Comparison of ENCODE assay signal across 22 cellular contexts in the genomic region with DNA sequence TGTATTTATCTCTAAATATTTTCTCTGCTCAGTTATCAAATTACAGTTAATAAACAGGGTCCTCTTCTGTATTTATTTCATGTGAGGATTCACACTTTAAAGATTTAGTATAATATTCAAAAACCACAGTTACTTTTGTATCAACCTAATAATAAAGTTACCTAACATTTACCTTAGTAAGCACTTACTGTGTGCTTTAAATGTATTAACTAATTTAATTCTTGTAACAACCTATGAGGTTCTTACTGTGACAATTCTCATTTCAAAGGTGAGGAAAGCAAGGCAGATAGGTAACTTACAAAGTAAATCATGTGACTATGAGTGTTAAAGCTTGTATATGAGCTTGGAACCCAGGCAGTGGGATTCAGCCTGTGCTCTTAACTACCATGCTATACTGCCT. TPM values are rescaled to one million over a fixed set of nuclear protein-coding genes. Genes with fewer than 3 reads are reported as not detected.
DNase-seq lines count a peak whose midpoint lies in the region; ATAC-seq, FAIRE-seq and TF ChIP-seq lines count a peak whose summit lies in the region.
"Had no signal": no experiment of that assay in that cellular context is flagged by ENCODE, and none has a peak within 500 bp of the region (broad histone marks: within the 10 kb centered on the region; RNA-seq: fewer than 3 reads in every experiment).

No MANE protein-coding gene starts in this region.

- no peak overlapping the region for H3K27ac Mint-ChIP-seq in WTC11
- H3K27ac Mint-ChIP-seq: CD4-positive, alpha-beta memory T cell had no signal

- H4K20me1 ChIP-seq in HepG2 (ENCODE audit: insufficient read depth, low read length) (no peaks in the 10 kb centered on the region), K562 (replicated peaks; ENCODE audit: control insufficient read depth, insufficient read depth, low read length) (no peaks in the 10 kb centered on the region)

- H3K4me1 ChIP-seq in HepG2 (ENCODE audit: insufficient read depth, low read length): peaks cover 10% of the 10 kb centered on the region; the same call in 1 of the 2 replicates
- H3K4me1 ChIP-seq in right lobe of liver: no peaks in the 10 kb centered on the region
- H3K4me1 ChIP-seq in K562 (replicated peaks in 1 of 2; ENCODE audit: control insufficient read depth in 2 of 2, insufficient read depth in 2 of 2, low read length in 2 of 2): peaks cover 0 to 6% of the 10 kb centered on the region in 2 experiments; a peak in 2 of 5 replicates
- H3K4me1 ChIP-seq: A549 had no signal

- no peak overlapping the region for H3K27ac ChIP-seq in HepG2 (ENCODE audit: extremely low read length, insufficient read depth, low read length)
- no peak overlapping the region for H3K27ac ChIP-seq in right lobe of liver
- H3K27ac ChIP-seq in K562 (ENCODE audit: extremely low read depth, low read depth, low read length): no peak overlapping the region
- H3K27ac ChIP-seq: 22Rv1, A549, GM23248 had no signal

- TF ChIP-seq EP300 in HepG2 (IDR thresholded peaks at IDR 0.05; ENCODE audit: low read depth in 2 of 2, low read length in 2 of 2) (no peak), HepG2 (CRISPR knock-in tag; IDR thresholded peaks at IDR 0.05; ENCODE audit: borderline replicate concordance) (no peak), K562 (IDR thresholded peaks at IDR 0.05; ENCODE audit: low read length) (no peak)

- no peaks in the 10 kb centered on the region for H3K27me3 ChIP-seq in HepG2 (ENCODE audit: control insufficient read depth in 1 of 2, insufficient read depth in 2 of 2, low read length in 2 of 2)
- no peaks in the 10 kb centered on the region for H3K27me3 ChIP-seq in right lobe of liver
- no peaks in the 10 kb centered on the region for H3K27me3 ChIP-seq in K562 (ENCODE audit: control insufficient read depth in 2 of 2, insufficient read depth in 2 of 2, low read length in 2 of 2)

- POLR2A ChIA-PET in HepG2 (lab: Yijun Ruan, JAX): no interaction called here
- POLR2A ChIA-PET in K562 (lab: Yijun Ruan, JAX): no interaction called here
- POLR2A ChIA-PET in WTC11 (lab: Charles Lee): no interaction called here

- no peak overlapping the region for H3K4me3 Mint-ChIP-seq in WTC11
- H3K4me3 Mint-ChIP-seq: CD4-positive, alpha-beta memory T cell had no signal

- intact Hi-C loops in HepG2 (cut with micrococcal nuclease; ENCODE audit: unreplicated experiment) (no loop called here), right lobe of liver (cut with DNase I) (no loop called here), K562 (cut with micrococcal nuclease) (no loop called here)

- in situ Hi-C loops in HepG2 (cut with HindIII; ENCODE audit: extremely low pct_ligation_motif_present, low pct_unique_long_range_greater_than_20kb): no loop called here
- in situ Hi-C loops in K562 (cut with MboI): no loop called here

- H3K9me3 Mint-ChIP-seq in WTC11: no peaks in the 10 kb centered on the region

- DNase-seq in HepG2 (ENCODE audit: low spot score): no peak
- DNase-seq in right lobe of liver: no peak
- DNase-seq in K562 (ENCODE audit: extremely low read depth in 1 of 4, low spot score in 3 of 4): no peak
- DNase-seq in renal cortical epithelial cell (ENCODE audit: low read depth): peak; percentile 10
- DNase-seq in WTC11 (ENCODE audit: low spot score): no peak
- DNase-seq: ACHN; AML-193; C1 segment of cervical spinal cord; Calu3; CD4-positive, alpha-beta memory T cell; COR-L47; DMS153; DND-41; GM23248; H7; HCEC 1CT had no signal

- H3K9me1 ChIP-seq in K562 (ENCODE audit: control insufficient read depth, insufficient read depth, low read length): no peaks in the 10 kb centered on the region

- ATAC-seq in HepG2: no peak
- ATAC-seq in right lobe of liver: no peak
- ATAC-seq in K562: no peak
- no peak for ATAC-seq in GM18861 (IDR thresholded peaks at IDR 0.05; ENCODE audit: unreplicated experiment)
- no peak for ATAC-seq in WTC11
- ATAC-seq: A549 had no signal

- H3K4me1 Mint-ChIP-seq in WTC11: no peaks in the 10 kb centered on the region
- H3K4me1 Mint-ChIP-seq: CD4-positive, alpha-beta memory T cell had no signal

- CTCF ChIA-PET in HepG2 (lab: Yijun Ruan, JAX; ENCODE audit: low intra/inter-chr PET ratio, low total read pairs): no interaction called here
- CTCF ChIA-PET in K562 (lab: Yijun Ruan, JAX; ENCODE audit: low intra/inter-chr PET ratio): no interaction called here
- CTCF ChIA-PET in WTC11 (lab: Charles Lee): no interaction called here

- no peak for TF ChIP-seq POLR2A in HepG2 (IDR thresholded peaks at IDR 0.05; ENCODE audit: insufficient read depth in 1 of 2, low read depth in 2 of 2, low read length in 2 of 2)
- no peak for TF ChIP-seq POLR2A in right lobe of liver (IDR thresholded peaks at IDR 0.05)
- TF ChIP-seq POLR2A in K562 (conservative IDR thresholded peaks at IDR 0.05): no peak

- no peak for TF ChIP-seq CTCF in HepG2 (CRISPR knock-in tag; IDR thresholded peaks at IDR 0.05)
- TF ChIP-seq CTCF in right lobe of liver (IDR thresholded peaks at IDR 0.05): no peak
- no peak for TF ChIP-seq CTCF in K562 (IDR thresholded peaks at IDR 0.05 in 2 of 3, conservative IDR thresholded peaks at IDR 0.05 in 1 of 3; ENCODE audit: insufficient read depth in 2 of 3, low read depth in 1 of 3, low read length in 3 of 3)
- no peak for TF ChIP-seq CTCF in WTC11 (IDR thresholded peaks at IDR 0.05)

- no peak for FAIRE-seq in HepG2 (lab: Jason Lieb, UNC)
- no peak for FAIRE-seq in K562 (lab: Jason Lieb, UNC)
- FAIRE-seq: GM12892, GM19239, H1 had no signal

- H3K9me3 ChIP-seq in HepG2 (ENCODE audit: low read length) (no peaks in the 10 kb centered on the region), right lobe of liver (no peaks in the 10 kb centered on the region), K562 (replicated peaks; ENCODE audit: control insufficient read depth, insufficient read depth, low read depth, low read length) (no peaks in the 10 kb centered on the region)
- H3K9me3 ChIP-seq: A549 had no signal

- H3K36me3 ChIP-seq in HepG2 (replicated peaks in 1 of 2; ENCODE audit: control insufficient read depth in 1 of 2, insufficient read depth in 2 of 2, low read length in 2 of 2) (peaks cover 0 to 10% of the 10 kb centered on the region in 2 experiments; a peak in 1 of 5 replicates), right lobe of liver (no peaks in the 10 kb centered on the region), K562 (ENCODE audit: control insufficient read depth, insufficient read depth, low read length) (peaks cover 62% of the 10 kb centered on the region)

- no peaks in the 10 kb centered on the region for H3K79me2 ChIP-seq in HepG2 (ENCODE audit: insufficient read depth, low read length)
- H3K79me2 ChIP-seq in K562 (ENCODE audit: control insufficient read depth, insufficient read depth, low read length): no peaks in the 10 kb centered on the region

- no peak for TF ChIP-seq RAD21 in HepG2 (CRISPR knock-in tag; IDR thresholded peaks at IDR 0.05)
- TF ChIP-seq RAD21 in K562 (CRISPR knock-in tag; conservative IDR thresholded peaks at IDR 0.05 in 1 of 2, IDR thresholded peaks at IDR 0.05 in 1 of 2): no peak

- no peak overlapping the region for H2AFZ ChIP-seq in HepG2 (ENCODE audit: low read length)
- H2AFZ ChIP-seq in K562 (ENCODE audit: low read depth, low read length): no peak overlapping the region
- H2AFZ ChIP-seq: GM23248 had no signal

- H3K4me3 ChIP-seq in HepG2 (replicated peaks in 1 of 3; ENCODE audit: insufficient read depth in 1 of 3, low read depth in 2 of 3, low read length in 3 of 3) (no peak overlapping the region), right lobe of liver (no peak overlapping the region), K562 (no peak overlapping the region)
- H3K4me3 ChIP-seq: A549, GM23248 had no signal

- H3K4me2 ChIP-seq in HepG2 (ENCODE audit: low read depth, low read length) (no peak overlapping the region), K562 (ENCODE audit: insufficient read depth, low read length) (no peak overlapping the region)
- H3K4me2 ChIP-seq: A549 had no signal

- H3K27me3 Mint-ChIP-seq in WTC11 (ENCODE audit: low read depth): no peaks in the 10 kb centered on the region

- H3K36me3 Mint-ChIP-seq in WTC11: no peaks in the 10 kb centered on the region; the same call in 1 of the 2 replicates
- H3K36me3 Mint-ChIP-seq: CD4-positive, alpha-beta memory T cell had no signal

- H3K9ac ChIP-seq in HepG2 (ENCODE audit: insufficient read depth, low read depth, low read length): no peak overlapping the region
- H3K9ac ChIP-seq in K562 (ENCODE audit: insufficient read depth in 1 of 2, low read depth in 2 of 2, low read length in 2 of 2): no peak overlapping the region
- H3K9ac ChIP-seq: GM23248 had no signal

- BruUV-seq in HepG2 (replicated peaks; lab: Mats Ljungman, UMichigan) (no TSS peak), K562 (replicated peaks; lab: Mats Ljungman, UMichigan) (no TSS peak)

RNA-seq across cellular contexts. Expression of a gene that starts 30.2 kb away (rescaled TPM):
- total RNA-seq in HepG2 (2016; rRNA removed; fragmentation: Illumina TruSeq; extraction: Trizol) (19.0 and 27.5 TPM in 2 replicates), right lobe of liver (10 to 100 TPM in 3 of 6 experiments, 1 to 10 TPM in 3; 8.0 to 17.1 (median 9.7) TPM), K562 (2014; rRNA removed) (77.6 and 109 TPM in 2 replicates), K562 (2014; rRNA removed; fragmentation: Illumina TruSeq; extraction: Trizol) (142 and 177 TPM in 2 replicates), K562 (2015; rRNA removed; fragmentation: Illumina TruSeq; extraction: Trizol) (89.3 and 92.8 TPM in 2 replicates), K562 (2021) (81.4 and 88.2 TPM in 2 replicates), renal cortical epithelial cell (29.5 and 41.3 TPM in 2 replicates), WTC11 (2021) (34.1 to 36.9 TPM (median 35.4 TPM) in 3 replicates)
- 89.8 and 97.8 TPM in 2 replicates for total RNA-seq in HepG2 (2016; cell fraction: cytosol; rRNA removed; fragmentation: Illumina TruSeq; extraction: Trizol; ENCODE audit: low read depth)
- 20.4 and 26.4 TPM in 2 replicates for total RNA-seq in HepG2 (2016; cell fraction: insoluble cytoplasmic fraction; rRNA removed; fragmentation: Illumina TruSeq; extraction: Trizol)
- total RNA-seq in HepG2 (2016; cell fraction: membrane; rRNA removed; fragmentation: Illumina TruSeq; extraction: Trizol): 57.2 and 72.0 TPM in 2 replicates
- total RNA-seq in HepG2 (2016; cell fraction: nucleus; rRNA removed; fragmentation: Illumina TruSeq; extraction: Trizol): 54.9 and 56.5 TPM in 2 replicates
- polyA plus RNA-seq in HepG2 (2011; rRNA removed) (4.5 and 5.8 TPM in 2 replicates), K562 (2011; rRNA removed) (72.5 and 112 TPM in 2 replicates), K562 (2014; fragmentation: Illumina TruSeq; extraction: Trizol) (85.1 and 98.4 TPM in 2 replicates), K562 (2014; fragmentation: Nextera tagmentation; extraction: Ambion mirVana) (10 to 100 TPM; 58.4 to 64.5 TPM), K562 (2014; rRNA removed) (129 and 137 TPM in 2 replicates)
- polyA plus RNA-seq in HepG2 (2011; cell fraction: cytosol; rRNA removed): 1.4 and 2.3 TPM in 2 replicates
- polyA plus RNA-seq in HepG2 (2011; cell fraction: nucleus; rRNA removed): 6.6 and 9.8 TPM in 2 replicates
- 6.8 and 8.4 TPM in 2 replicates for polyA plus RNA-seq in HepG2 (2012)
- 1.5 and 2.7 TPM in 2 replicates for polyA plus RNA-seq in HepG2 (2016; cell fraction: cytosol; fragmentation: Illumina TruSeq; extraction: Trizol; ENCODE audit: low read depth)
- polyA plus RNA-seq in HepG2 (2016; cell fraction: insoluble cytoplasmic fraction; fragmentation: Illumina TruSeq; extraction: Trizol; ENCODE audit: low read depth): 10.6 and 11.2 TPM in 2 replicates
- polyA plus RNA-seq in HepG2 (2016; cell fraction: membrane; fragmentation: Illumina TruSeq; extraction: Trizol; ENCODE audit: low read depth): 2.6 TPM in 2 replicates
- 21.1 and 25.8 TPM in 2 replicates for polyA plus RNA-seq in HepG2 (2016; cell fraction: nucleus; fragmentation: Illumina TruSeq; extraction: Trizol; ENCODE audit: insufficient read depth, low read depth)
- polyA minus RNA-seq in HepG2 (2011; rRNA and poly(A)+ RNA removed; ENCODE audit: low replicate concordance): 1.7 and 12.5 TPM in 2 replicates
- 7.6 and 8.9 TPM in 2 replicates for polyA minus RNA-seq in HepG2 (2011; cell fraction: cytosol; rRNA and poly(A)+ RNA removed)
- 68.9 and 95.5 TPM in 2 replicates for polyA minus RNA-seq in HepG2 (2011; cell fraction: nucleus; rRNA and poly(A)+ RNA removed)
- total RNA-seq in K562 (2011; cell fraction: chromatin; rRNA removed; ENCODE audit: low replicate concordance): 32.1 and 169 TPM in 2 replicates
- 18.8 and 21.7 TPM in 2 replicates for total RNA-seq in K562 (2011; cell fraction: nucleolus; rRNA removed)
- total RNA-seq in K562 (2011; cell fraction: nucleoplasm; rRNA removed): 43.9 and 73.7 TPM in 2 replicates
- 8.8 and 18.2 TPM in 2 replicates for polyA plus RNA-seq in K562 (2011; cell fraction: cytosol; rRNA removed)
- polyA plus RNA-seq in K562 (2011; cell fraction: nucleus; rRNA removed): 40.2 and 54.5 TPM in 2 replicates
- polyA plus RNA-seq in K562 (2012): 44.4 and 59.4 TPM in 2 replicates
- polyA minus RNA-seq in K562 (2011; rRNA and poly(A)+ RNA removed): 68.6 and 86.8 TPM in 2 replicates
- polyA minus RNA-seq in K562 (2011; cell fraction: cytosol; rRNA and poly(A)+ RNA removed): 27.7 and 38.7 TPM in 2 replicates
- 43.1 and 70.3 TPM in 2 replicates for polyA minus RNA-seq in K562 (2011; cell fraction: nucleus; rRNA and poly(A)+ RNA removed)
- total RNA-seq: CD4-positive, alpha-beta memory T cell had no signal
